1 cellular context compared by ENCODE assay signal in genomic region chr11:1864216-1864615, GRCh38.
TF ChIP-seq lines count a peak whose summit lies in the region.

No MANE protein-coding gene starts in this region.

TF ChIP-seq in endothelial cell of umbilical vein, 7 proteins besides CTCF, POLR2A, EP300 and RAD21 (continued from another document):
- no peak for TF ChIP-seq MAX (IDR thresholded peaks at IDR 0.05; ENCODE audit: insufficient read depth, insufficient read length)
- TF ChIP-seq EZH2 (IDR thresholded peaks at IDR 0.05; ENCODE audit: borderline replicate concordance, low read depth, low read length, severe bottlenecking): no peak
- no peak for TF ChIP-seq GATA2 (IDR thresholded peaks at IDR 0.05; ENCODE audit: insufficient read depth, insufficient read length, low read depth, low read length)
- TF ChIP-seq POLR2AphosphoS5 (IDR thresholded peaks at IDR 0.05; ENCODE audit: insufficient read depth, low read depth, low read length): no peak
- TF ChIP-seq FOS (IDR thresholded peaks at IDR 0.05; ENCODE audit: borderline replicate concordance, insufficient read depth, low read length): no peak
TF ChIP-seq in endothelial cell of umbilical vein: peak in this region for 0.
